ENCODE assay signal across 17 cellular contexts in genomic region chr6:104589940-104590339, GRCh38.
"Had no signal": no experiment of that assay in that cellular context is flagged by ENCODE, and none has a peak within 500 bp of the region (broad histone marks: within the 10 kb centered on the region; RNA-seq: fewer than 3 reads in every experiment).

No MANE protein-coding gene starts in this region.

- H3K27ac ChIP-seq: cardiac muscle cell, esophagus squamous epithelium, psoas muscle, tibial artery, uterus, WERI-Rb-1 had no signal

- H3K36me3 ChIP-seq: cardiac muscle cell, esophagus squamous epithelium, tibial artery, uterus, WERI-Rb-1 had no signal

- DNase-seq: activated CD4-positive, alpha-beta memory T cell treated with anti-CD3 and anti-CD28 coated beads for 36 hours; activated CD4-positive, alpha-beta T cell treated with anti-CD3 and anti-CD28 coated beads for 36 hours; activated CD8-positive, alpha-beta memory T cell treated with anti-CD3 and anti-CD28 coated beads, Interleukin-2, amount 10 ng/mL, durations not matched to agents 7 days and 5 days; activated naive CD4-positive, alpha-beta T cell treated with anti-CD3 and anti-CD28 coated beads, Interleukin-2, amount 10 ng/mL, durations not matched to agents 7 days and 5 days; activated T-cell treated with anti-CD3 and anti-CD28 coated beads, Interleukin-2, amount 50 U/mL, for 1 hour; esophagus squamous epithelium; hippocampal formation; kidney; mesendoderm; psoas muscle; stimulated activated CD4-positive, alpha-beta T cell treated with anti-CD3 and anti-CD28 coated beads, Interleukin-12 subunit alpha, Interleukin-12 subunit beta, amount 100 ng/mL, for 4 hours; stimulated activated CD4-positive, alpha-beta T cell treated with anti-CD3 and anti-CD28 coated beads, Interleukin-2, amount 100 ng/mL, for 24 hours; tibial artery; uterus; WERI-Rb-1 had no signal

- H3K4me3 ChIP-seq: cardiac muscle cell, esophagus squamous epithelium, psoas muscle, tibial artery, uterus had no signal

- H3K27me3 ChIP-seq: cardiac muscle cell, esophagus squamous epithelium, tibial artery, uterus had no signal

- ATAC-seq: activated CD4-positive, alpha-beta T cell treated with anti-CD3 and anti-CD28 coated beads for 36 hours; activated CD8-positive, alpha-beta memory T cell treated with anti-CD3 and anti-CD28 coated beads, Interleukin-2, amount 10 ng/mL, durations not matched to agents 7 days and 5 days; natural killer cell treated with Interleukin-12 subunit alpha and Interleukin-12 subunit beta and Interleukin-15 and Interleukin-18, amount 100 ng/mL, for 72 hours; psoas muscle had no signal

- H3K9me3 ChIP-seq: esophagus squamous epithelium, psoas muscle, tibial artery, uterus had no signal

- H3K4me1 ChIP-seq: psoas muscle, tibial artery, uterus had no signal
